ENCODE assay signal across 1 cellular context in the genomic region with DNA sequence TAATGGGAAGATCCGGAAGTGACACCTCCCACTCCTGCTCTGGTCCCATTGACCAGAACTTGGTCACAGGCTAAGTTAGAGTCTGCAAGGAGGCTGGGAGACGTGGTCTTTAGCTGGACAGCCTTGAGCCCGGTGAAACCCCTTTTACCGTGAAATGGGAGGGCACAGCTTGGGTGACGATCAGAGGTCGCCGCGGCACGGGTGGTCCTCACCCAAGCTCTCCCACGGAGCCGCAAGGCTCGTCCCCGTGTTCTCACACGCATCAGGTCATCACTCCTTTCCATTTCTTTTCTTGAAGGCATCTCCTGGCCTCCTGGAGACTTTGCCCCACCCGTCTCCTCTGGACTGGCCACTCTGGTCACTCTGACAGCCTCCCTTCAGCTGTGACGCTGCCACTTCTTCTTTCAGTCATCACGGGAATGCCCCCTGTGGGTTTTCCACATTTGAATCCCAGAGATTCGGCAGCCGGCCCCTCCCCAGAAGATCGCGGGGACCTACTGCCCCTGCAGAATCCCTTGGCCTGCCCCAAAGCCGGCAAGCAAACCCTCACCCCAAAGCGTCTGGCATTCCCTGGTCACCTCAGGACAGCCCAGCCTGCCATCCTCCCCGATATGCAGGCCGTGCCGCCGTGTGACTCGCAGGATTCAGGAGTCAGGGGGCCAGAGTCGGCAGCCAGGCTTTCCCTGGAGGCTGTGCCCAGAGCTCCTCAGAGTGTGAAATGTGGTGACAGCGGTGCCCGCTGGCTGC.
TF ChIP-seq lines count a peak whose summit lies in the region.

No MANE protein-coding gene starts in this region.

TF ChIP-seq in SK-N-SH treated with all-trans-retinoic acid at 6 μM for 48 hours, 23 proteins besides CTCF, POLR2A, EP300 and RAD21 (continued from another document):
- TF ChIP-seq ZNF8 (CRISPR knock-in tag; IDR thresholded peaks at IDR 0.05) (no peak), RARB (CRISPR knock-in tag; IDR thresholded peaks at IDR 0.05) (no peak), TSHZ2 (CRISPR knock-in tag; IDR thresholded peaks at IDR 0.05) (no peak)
TF ChIP-seq in SK-N-SH treated with all-trans-retinoic acid at 6 μM for 48 hours: peak in this region for 0.
